Comparison of ENCODE assay signal across 17 cellular contexts in genomic region chr21:31011412-31011811, GRCh38. TPM values are rescaled to one million over a fixed set of nuclear protein-coding genes. Genes with fewer than 3 reads are reported as not detected.
A peak's percentile ranks its signal among the peaks of the same experiment; 100 is the strongest.
DNase-seq lines count a peak whose midpoint lies in the region; ATAC-seq, FAIRE-seq and TF ChIP-seq lines count a peak whose summit lies in the region.
"Had no signal": no experiment of that assay in that cellular context is flagged by ENCODE, and none has a peak within 500 bp of the region (broad histone marks: within the 10 kb centered on the region; RNA-seq: fewer than 3 reads in every experiment).

No MANE protein-coding gene starts in this region.

- no peak for FAIRE-seq in urothelium cell line (lab: Jason Lieb, UNC)

- no peak for TF ChIP-seq CTCF in CD8-positive, alpha-beta T cell (IDR thresholded peaks at IDR 0.05)
- TF ChIP-seq CTCF in lower leg skin (IDR thresholded peaks at IDR 0.05): no peak

- DNase-seq in activated CD8-positive, alpha-beta memory T cell treated with anti-CD3 and anti-CD28 coated beads, Interleukin-2, amount 10 ng/mL, durations not matched to agents 7 days and 5 days: peak; percentile 79
- DNase-seq in activated CD8-positive, alpha-beta memory T cell treated with anti-CD3 and anti-CD28 coated beads for 24 hours: no peak
- DNase-seq in CD8-positive, alpha-beta T cell: peak in 1 of 7 experiments; percentile 53
- DNase-seq in T-helper 2 cell treated with Interferon-gamma antibody and Interleukin-4, amounts not matched to agents 5 μg/mL and 100 μg/mL, for 36 hours (ENCODE audit: low spot score): no peak
- DNase-seq in naive thymus-derived CD4-positive, alpha-beta T cell: no peak
- no peak for DNase-seq in lower leg skin (ENCODE audit: low spot score in 2 of 2)
- DNase-seq in urothelium cell line (ENCODE audit: low spot score): no peak
- no peak for DNase-seq in stimulated activated naive CD4-positive, alpha-beta T cell (lab: John Stamatoyannopoulos, UW)
- DNase-seq: AML-193, DMS 273 treated with DMSO at 0.1 percent for 48 hours, KBM-7, NCI-H1436 treated with DMSO at 0.1 percent for 48 hours, NCI-H2081, NCI-H2227 treated with DMSO at 0.1 percent for 48 hours, NCI-H526, PC-9 had no signal

- H3K9me3 ChIP-seq in CD8-positive, alpha-beta T cell (ENCODE audit: low read length): no peaks in the 10 kb centered on the region
- no peaks in the 10 kb centered on the region for H3K9me3 ChIP-seq in naive thymus-derived CD4-positive, alpha-beta T cell (ENCODE audit: control insufficient read depth in 2 of 3, low read length in 3 of 3)

- H3K27me3 Mint-ChIP-seq in activated CD8-positive, alpha-beta memory T cell treated with anti-CD3 and anti-CD28 coated beads, Interleukin-2, amount 10 ng/mL, durations not matched to agents 7 days and 5 days: no peaks in the 10 kb centered on the region
- H3K27me3 Mint-ChIP-seq in CD8-positive, alpha-beta T cell (ENCODE audit: low read depth): no peaks in the 10 kb centered on the region
- H3K27me3 Mint-ChIP-seq in T-helper 2 cell treated with Interferon-gamma antibody and Interleukin-4, amounts not matched to agents 5 μg/mL and 100 μg/mL, for 36 hours (ENCODE audit: low read depth): peaks cover 26% of the 10 kb centered on the region
- peaks cover 0 to 27% (median 0%) of the 10 kb centered on the region in 5 donors for H3K27me3 Mint-ChIP-seq in naive thymus-derived CD4-positive, alpha-beta T cell

- H3K4me3 Mint-ChIP-seq in activated CD8-positive, alpha-beta memory T cell treated with anti-CD3 and anti-CD28 coated beads, Interleukin-2, amount 10 ng/mL, durations not matched to agents 7 days and 5 days: no peak overlapping the region
- H3K4me3 Mint-ChIP-seq in CD8-positive, alpha-beta T cell: no peak overlapping the region
- H3K4me3 Mint-ChIP-seq in T-helper 2 cell treated with Interferon-gamma antibody and Interleukin-4, amounts not matched to agents 5 μg/mL and 100 μg/mL, for 36 hours: peak overlapping the region; percentile 55
- peak overlapping the region in 1 of 10 donors; percentile 58 for H3K4me3 Mint-ChIP-seq in naive thymus-derived CD4-positive, alpha-beta T cell

- H3K36me3 Mint-ChIP-seq in activated CD8-positive, alpha-beta memory T cell treated with anti-CD3 and anti-CD28 coated beads, Interleukin-2, amount 10 ng/mL, durations not matched to agents 7 days and 5 days: no peaks in the 10 kb centered on the region
- H3K36me3 Mint-ChIP-seq in CD8-positive, alpha-beta T cell: no peaks in the 10 kb centered on the region
- no peaks in the 10 kb centered on the region for H3K36me3 Mint-ChIP-seq in T-helper 2 cell treated with Interferon-gamma antibody and Interleukin-4, amounts not matched to agents 5 μg/mL and 100 μg/mL, for 36 hours (ENCODE audit: low read depth)
- H3K36me3 Mint-ChIP-seq in naive thymus-derived CD4-positive, alpha-beta T cell: peaks cover 0 to 7% (median 0%) of the 10 kb centered on the region in 5 donors

- CTCF ChIA-PET in activated CD8-positive, alpha-beta memory T cell treated with anti-CD3 and anti-CD28 coated beads, Interleukin-2, amount 10 ng/mL, durations not matched to agents 7 days and 5 days (lab: Charles Lee): no interaction called here
- CTCF ChIA-PET in CD8-positive, alpha-beta T cell (lab: Charles Lee): interaction anchor here (1.9 kb wide), 1 partner anchor 75 kb away, joined by 4 read pairs; no protein-coding TSS in a partner anchor
- CTCF ChIA-PET in naive thymus-derived CD4-positive, alpha-beta T cell (lab: Charles Lee): no interaction called here

- H3K9me3 Mint-ChIP-seq in activated CD8-positive, alpha-beta memory T cell treated with anti-CD3 and anti-CD28 coated beads, Interleukin-2, amount 10 ng/mL, durations not matched to agents 7 days and 5 days (ENCODE audit: low read depth): peaks cover 2% of the 10 kb centered on the region
- H3K9me3 Mint-ChIP-seq in CD8-positive, alpha-beta T cell: peaks cover 3% of the 10 kb centered on the region
- no peaks in the 10 kb centered on the region for H3K9me3 Mint-ChIP-seq in T-helper 2 cell treated with Interferon-gamma antibody and Interleukin-4, amounts not matched to agents 5 μg/mL and 100 μg/mL, for 36 hours
- H3K9me3 Mint-ChIP-seq in naive thymus-derived CD4-positive, alpha-beta T cell: peaks cover 0 to 7% (median 2%) of the 10 kb centered on the region in 11 donors

- 39 to 50% methylated on average over 1 of the region's 1 CpG for WGBS in lower leg skin, 2 donors

- peaks cover 13% of the 10 kb centered on the region for H3K4me1 ChIP-seq in CD8-positive, alpha-beta T cell (ENCODE audit: insufficient read depth, low read length)
- H3K4me1 ChIP-seq in naive thymus-derived CD4-positive, alpha-beta T cell (ENCODE audit: control insufficient read depth in 2 of 2, insufficient read depth in 2 of 2, low read length in 2 of 2): peaks cover 6 to 26% of the 10 kb centered on the region in 2 donors

- TF ChIP-seq POLR2A in lower leg skin (IDR thresholded peaks at IDR 0.05): no peak

- ATAC-seq in activated CD8-positive, alpha-beta memory T cell treated with anti-CD3 and anti-CD28 coated beads, Interleukin-2, amount 10 ng/mL, durations not matched to agents 7 days and 5 days: peak; percentile 81
- peak; percentile 29 for ATAC-seq in CD8-positive, alpha-beta T cell
- ATAC-seq in naive thymus-derived CD4-positive, alpha-beta T cell: peak; percentile 58

- intact Hi-C loops in CD8-positive, alpha-beta T cell (cut with DNase I, micrococcal nuclease): no loop called here
- intact Hi-C loops in naive thymus-derived CD4-positive, alpha-beta T cell (cut with micrococcal nuclease): loop anchor here in 1 of 2 donors (5.0 kb wide), 1 partner anchor 34 kb away; no protein-coding TSS in a partner anchor
- intact Hi-C loops in lower leg skin (cut with DNase I; ENCODE audit: low total_unique reads): no loop called here

- no peak overlapping the region for H3K4me3 ChIP-seq in CD8-positive, alpha-beta T cell (ENCODE audit: low read depth, low read length)
- H3K4me3 ChIP-seq in naive thymus-derived CD4-positive, alpha-beta T cell (ENCODE audit: low read length): no peak overlapping the region
- no peak overlapping the region for H3K4me3 ChIP-seq in lower leg skin (ENCODE audit: low read depth, poor library complexity, severe bottlenecking)
- H3K4me3 ChIP-seq: PC-9 had no signal

- H3K27me3 ChIP-seq in CD8-positive, alpha-beta T cell (ENCODE audit: insufficient read depth, low read length): no peaks in the 10 kb centered on the region
- H3K27me3 ChIP-seq in naive thymus-derived CD4-positive, alpha-beta T cell (ENCODE audit: control insufficient read depth in 2 of 2, insufficient read depth in 2 of 2, low read length in 2 of 2): no peaks in the 10 kb centered on the region

- POLR2A ChIA-PET in CD8-positive, alpha-beta T cell (lab: Charles Lee): no interaction called here
- POLR2A ChIA-PET in naive thymus-derived CD4-positive, alpha-beta T cell (lab: Charles Lee): no interaction called here

- peaks cover 26% of the 10 kb centered on the region for H3K4me1 Mint-ChIP-seq in activated CD8-positive, alpha-beta memory T cell treated with anti-CD3 and anti-CD28 coated beads, Interleukin-2, amount 10 ng/mL, durations not matched to agents 7 days and 5 days
- H3K4me1 Mint-ChIP-seq in CD8-positive, alpha-beta T cell (ENCODE audit: low read depth): peaks cover 29% of the 10 kb centered on the region
- H3K4me1 Mint-ChIP-seq in T-helper 2 cell treated with Interferon-gamma antibody and Interleukin-4, amounts not matched to agents 5 μg/mL and 100 μg/mL, for 36 hours (ENCODE audit: low read depth): peaks cover 19% of the 10 kb centered on the region
- H3K4me1 Mint-ChIP-seq in naive thymus-derived CD4-positive, alpha-beta T cell: peaks cover 8 to 28% (median 21%) of the 10 kb centered on the region in 7 donors

- no peak overlapping the region for H3K27ac ChIP-seq in CD8-positive, alpha-beta T cell (ENCODE audit: low read depth, low read length)
- H3K27ac ChIP-seq in naive thymus-derived CD4-positive, alpha-beta T cell (ENCODE audit: low read depth, low read length): no peak overlapping the region
- H3K27ac ChIP-seq: PC-9 had no signal

- peak overlapping the region; percentile 72 for H3K27ac Mint-ChIP-seq in activated CD8-positive, alpha-beta memory T cell treated with anti-CD3 and anti-CD28 coated beads, Interleukin-2, amount 10 ng/mL, durations not matched to agents 7 days and 5 days
- H3K27ac Mint-ChIP-seq in CD8-positive, alpha-beta T cell: peak overlapping the region; percentile 74
- H3K27ac Mint-ChIP-seq in T-helper 2 cell treated with Interferon-gamma antibody and Interleukin-4, amounts not matched to agents 5 μg/mL and 100 μg/mL, for 36 hours: peak overlapping the region; percentile 82
- peak overlapping the region in 4 of 9 donors; percentile 7 to 69 (median 28) for H3K27ac Mint-ChIP-seq in naive thymus-derived CD4-positive, alpha-beta T cell

- H3K36me3 ChIP-seq in CD8-positive, alpha-beta T cell (ENCODE audit: insufficient read depth, low read length): no peaks in the 10 kb centered on the region
- H3K36me3 ChIP-seq in naive thymus-derived CD4-positive, alpha-beta T cell (ENCODE audit: control insufficient read depth in 2 of 3, insufficient read depth in 3 of 3, low read length in 3 of 3): no peaks in the 10 kb centered on the region

RNA-seq across cellular contexts. Expression of gene KRTAP19-8, which starts 26.9 kb away (rescaled TPM):
- total RNA-seq in activated CD8-positive, alpha-beta memory T cell treated with anti-CD3 and anti-CD28 coated beads, Interleukin-2, amount 10 ng/mL, durations not matched to agents 7 days and 5 days: not detected
- not detected for total RNA-seq in CD8-positive, alpha-beta T cell
- total RNA-seq in naive thymus-derived CD4-positive, alpha-beta T cell: not detected
- polyA plus RNA-seq in naive thymus-derived CD4-positive, alpha-beta T cell: not detected
- total RNA-seq in lower leg skin: not detected
- total RNA-seq: H4, PC-9 had no signal

Comparison
In these comparisons a context has a peak if more than half of its experiments do, and no peak if none do; other contexts are left out.
1. ATAC-seq: peak in every context shown above with its lines; median percentile 81 in activated CD8-positive, alpha-beta memory T cell treated with anti-CD3 and anti-CD28 coated beads, Interleukin-2, amount 10 ng/mL, durations not matched to agents 7 days and 5 days; 58 in naive thymus-derived CD4-positive, alpha-beta T cell; 29 in CD8-positive, alpha-beta T cell.